In the genomic region with DNA sequence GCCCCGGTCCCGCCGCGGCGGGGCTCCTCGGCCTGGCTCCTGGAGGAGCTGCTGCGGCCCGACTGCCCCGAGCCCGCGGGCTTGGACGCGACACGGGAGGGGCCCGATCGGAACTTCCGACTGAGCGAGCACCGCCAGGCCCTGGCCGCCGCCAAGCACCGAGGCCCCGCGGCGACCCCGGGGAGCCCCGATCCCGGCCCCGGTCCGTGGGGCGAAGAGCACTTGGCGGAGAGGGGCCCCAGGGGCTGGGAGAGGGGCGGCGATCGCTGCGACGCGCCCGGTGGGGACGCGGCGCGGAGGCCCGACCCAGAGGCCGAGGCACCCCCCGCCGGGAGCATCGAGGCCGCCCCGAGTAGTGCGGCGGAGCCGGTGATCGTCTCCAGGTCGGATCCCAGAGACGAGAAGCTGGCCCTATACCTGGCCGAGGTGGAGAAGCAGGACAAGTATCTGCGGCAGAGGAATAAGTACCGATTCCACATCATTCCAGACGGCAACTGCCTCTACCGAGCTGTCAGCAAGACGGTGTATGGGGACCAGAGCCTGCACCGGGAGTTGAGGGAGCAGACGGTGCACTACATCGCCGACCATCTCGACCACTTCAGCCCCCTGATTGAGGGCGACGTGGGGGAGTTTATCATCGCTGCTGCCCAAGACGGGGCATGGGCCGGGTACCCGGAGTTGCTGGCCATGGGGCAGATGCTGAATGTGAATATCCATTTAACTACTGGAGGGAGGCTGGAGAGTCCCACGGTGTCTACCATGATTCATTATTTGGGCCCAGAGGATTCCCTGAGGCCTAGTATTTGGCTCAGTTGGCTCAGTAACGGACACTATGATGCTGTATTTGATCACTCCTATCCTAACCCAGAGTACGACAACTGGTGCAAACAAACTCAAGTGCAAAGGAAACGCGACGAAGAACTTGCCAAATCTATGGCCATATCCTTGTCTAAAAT, we compare ENCODE assay signal across 8 cellular contexts. TPM values are rescaled to one million over a fixed set of nuclear protein-coding genes. Genes with fewer than 3 reads are reported as not detected.
DNase-seq lines count a peak whose midpoint lies in the region; ATAC-seq lines count a peak whose summit lies in the region.

No MANE protein-coding gene starts in this region.

- H3K36me3 ChIP-seq in CD8-positive, alpha-beta memory T cell (ENCODE audit: insufficient read depth, low read length), result no peaks in the 10 kb centered on the region
- no peaks in the 10 kb centered on the region for H3K36me3 ChIP-seq in HUES48 (ENCODE audit: control insufficient read depth, insufficient read depth, low read length)

- H3K9ac ChIP-seq in HUES48 (ENCODE audit: low read depth, low read length), result peak overlapping the region; percentile 54

- POLR2A ChIA-PET in CD8-positive, alpha-beta memory T cell (lab: Charles Lee), result interaction anchor here (1.0 to 2.1 kb wide), 2 partner anchors 9 to 1437 kb away, joined by 3 to 7 read pairs; partner anchors contain the start of gene DNAJC1

- peak overlapping the region; percentile 82 for H3K4me3 ChIP-seq in CD8-positive, alpha-beta memory T cell (ENCODE audit: low read length)
- H3K4me3 ChIP-seq in HUES48 (ENCODE audit: low read depth, low read length), result peak overlapping the region; percentile 88

- peaks cover 34% of the 10 kb centered on the region for H3K4me1 ChIP-seq in CD8-positive, alpha-beta memory T cell (ENCODE audit: insufficient read depth, low read length)
- peaks cover 16% of the 10 kb centered on the region for H3K4me1 ChIP-seq in HUES48 (ENCODE audit: control insufficient read depth, insufficient read depth, low read length)

- H3K9me3 ChIP-seq in CD8-positive, alpha-beta memory T cell (ENCODE audit: low read length), result no peaks in the 10 kb centered on the region
- H3K9me3 ChIP-seq in HUES48 (ENCODE audit: control insufficient read depth, insufficient read depth, low read length), result no peaks in the 10 kb centered on the region

- peak overlapping the region; percentile 44 for H3K27ac ChIP-seq in CD8-positive, alpha-beta memory T cell (ENCODE audit: low read depth, low read length)
- no peak overlapping the region for H3K27ac ChIP-seq in HUES48 (ENCODE audit: low read depth, low read length)

- H3K4me3 Mint-ChIP-seq in CD8-positive, alpha-beta memory T cell, result peak overlapping the region; percentile 90 to 97 (median 91)
- H3K4me3 Mint-ChIP-seq in effector memory CD8-positive, alpha-beta T cell, result peak overlapping the region; percentile 78 to 88
- peak overlapping the region; percentile 93 to 97 for H3K4me3 Mint-ChIP-seq in stimulated activated naive B cell treated with anti-CD40 and anti-IgM and Interleukin-4, amounts not matched to agents 10 μg/mL and 1 μg/mL and 100 μg/mL, for 72 hours

- CTCF ChIA-PET in CD8-positive, alpha-beta memory T cell (lab: Charles Lee), result no interaction called here

- H3K36me3 Mint-ChIP-seq in CD8-positive, alpha-beta memory T cell, result peaks cover 0 to 37% (median 3%) of the 10 kb centered on the region in 3 donors
- H3K36me3 Mint-ChIP-seq in effector memory CD8-positive, alpha-beta T cell (ENCODE audit: insufficient read depth), result peaks cover 33% of the 10 kb centered on the region
- peaks cover 31 to 41% of the 10 kb centered on the region in 2 donors for H3K36me3 Mint-ChIP-seq in stimulated activated naive B cell treated with anti-CD40 and anti-IgM and Interleukin-4, amounts not matched to agents 10 μg/mL and 1 μg/mL and 100 μg/mL, for 72 hours

- peak overlapping the region; percentile 50 to 97 (median 88) for H3K27ac Mint-ChIP-seq in CD8-positive, alpha-beta memory T cell
- H3K27ac Mint-ChIP-seq in effector memory CD8-positive, alpha-beta T cell, result peak overlapping the region; percentile 77 to 87
- H3K27ac Mint-ChIP-seq in stimulated activated naive B cell treated with anti-CD40 and anti-IgM and Interleukin-4, amounts not matched to agents 10 μg/mL and 1 μg/mL and 100 μg/mL, for 72 hours, result peak overlapping the region; percentile 91

- peak; percentile 20 for ATAC-seq in GM21423 (IDR thresholded peaks at IDR 0.05; ENCODE audit: unreplicated experiment)
- ATAC-seq in effector memory CD8-positive, alpha-beta T cell (replicated peaks), result no peak
- ATAC-seq in stimulated activated naive B cell treated with anti-CD40 and anti-IgM and Interleukin-4, amounts not matched to agents 10 μg/mL and 1 μg/mL and 100 μg/mL, for 72 hours (replicated peaks), result peak; percentile 1 to 2

- no peaks in the 10 kb centered on the region for H3K9me3 Mint-ChIP-seq in CD8-positive, alpha-beta memory T cell
- no peaks in the 10 kb centered on the region for H3K9me3 Mint-ChIP-seq in effector memory CD8-positive, alpha-beta T cell
- H3K9me3 Mint-ChIP-seq in stimulated activated naive B cell treated with anti-CD40 and anti-IgM and Interleukin-4, amounts not matched to agents 10 μg/mL and 1 μg/mL and 100 μg/mL, for 72 hours, result peaks cover 0 to 3% of the 10 kb centered on the region in 2 donors

- DNase-seq in CD8-positive, alpha-beta memory T cell, result peak; percentile 6 to 51 (median 17)
- DNase-seq in activated CD4-positive, alpha-beta T cell treated with anti-CD3 and anti-CD28 coated beads, Interleukin-2, amount 50 U/mL, for 4 hours, result peak; percentile 14 to 17
- peak; percentile 3 to 14 (median 7) for DNase-seq in effector memory CD8-positive, alpha-beta T cell
- DNase-seq in mesenteric fat pad (ENCODE audit: low spot score) (peak; percentile 90), DMS79 treated with DMSO at 0.1 percent for 48 hours (lab: John Stamatoyannopoulos, UW) (no peak)
- DNase-seq in stimulated activated naive B cell treated with anti-CD40 and anti-IgM and Interleukin-4, amounts not matched to agents 10 μg/mL and 1 μg/mL and 100 μg/mL, for 72 hours, result no peak

- H3K4me1 Mint-ChIP-seq in CD8-positive, alpha-beta memory T cell, result peaks cover 38 to 49% (median 45%) of the 10 kb centered on the region in 3 donors
- H3K4me1 Mint-ChIP-seq in effector memory CD8-positive, alpha-beta T cell (ENCODE audit: low read depth in 2 of 2), result peaks cover 30 to 38% of the 10 kb centered on the region in 2 donors
- peaks cover 0 to 43% of the 10 kb centered on the region in 2 donors for H3K4me1 Mint-ChIP-seq in stimulated activated naive B cell treated with anti-CD40 and anti-IgM and Interleukin-4, amounts not matched to agents 10 μg/mL and 1 μg/mL and 100 μg/mL, for 72 hours

- no peaks in the 10 kb centered on the region for H3K27me3 ChIP-seq in CD8-positive, alpha-beta memory T cell (ENCODE audit: insufficient read depth, low read length, poor library complexity, severe bottlenecking)
- H3K27me3 ChIP-seq in HUES48 (ENCODE audit: control insufficient read depth, insufficient read depth, low read length), result peaks cover 14% of the 10 kb centered on the region

- H3K27me3 Mint-ChIP-seq in CD8-positive, alpha-beta memory T cell, result peaks cover 0 to 2% of the 10 kb centered on the region in 2 donors
- H3K27me3 Mint-ChIP-seq in effector memory CD8-positive, alpha-beta T cell, result no peaks in the 10 kb centered on the region
- H3K27me3 Mint-ChIP-seq in stimulated activated naive B cell treated with anti-CD40 and anti-IgM and Interleukin-4, amounts not matched to agents 10 μg/mL and 1 μg/mL and 100 μg/mL, for 72 hours, result no peaks in the 10 kb centered on the region

RNA-seq across cellular contexts. Expression of gene OTUD1, which starts 1.3 kb away (rescaled TPM):
- 1 to 10 TPM; 6.6 to 6.9 TPM for total RNA-seq in CD8-positive, alpha-beta memory T cell
- 17.2 TPM for polyA plus RNA-seq in CD8-positive, alpha-beta memory T cell
- total RNA-seq in mesenteric fat pad, result 13.8 TPM

Comparison
In these comparisons a context has a peak if more than half of its experiments do, and no peak if none do; other contexts are left out.
1. DNase-seq: peak in CD8-positive, alpha-beta memory T cell (5 of 5), activated CD4-positive, alpha-beta T cell treated with anti-CD3 and anti-CD28 coated beads, Interleukin-2, amount 50 U/mL, for 4 hours (2 of 2), effector memory CD8-positive, alpha-beta T cell (3 of 3) and mesenteric fat pad (single experiment); none in stimulated activated naive B cell treated with anti-CD40 and anti-IgM and Interleukin-4, amounts not matched to agents 10 μg/mL and 1 μg/mL and 100 μg/mL, for 72 hours (single experiment) and DMS79 treated with DMSO at 0.1 percent for 48 hours (single experiment).
2. Peak in every context shown above with its lines, with median percentiles within 50 percentile points of each other: H3K27ac Mint-ChIP-seq and H3K4me3 Mint-ChIP-seq.